12 cellular contexts compared by ENCODE assay signal in the genomic region with DNA sequence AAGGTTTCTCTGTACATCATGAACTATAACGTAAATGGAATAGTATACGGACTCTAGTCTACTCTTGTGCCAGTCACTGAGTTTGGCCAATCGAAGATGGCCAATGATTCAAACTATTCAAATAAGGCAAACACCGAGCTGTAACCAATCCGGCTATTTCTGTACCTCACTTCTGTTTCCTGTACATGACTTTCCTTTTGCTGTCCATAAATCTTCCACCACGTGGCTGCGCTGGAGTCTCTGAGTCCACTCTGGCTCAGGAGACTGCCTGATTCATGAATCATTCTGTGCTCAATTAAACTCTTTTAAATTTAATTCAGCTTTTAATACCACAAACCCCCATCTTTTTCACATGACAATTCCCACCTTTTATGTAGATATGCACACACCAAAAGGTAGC. TPM values are rescaled to one million over a fixed set of nuclear protein-coding genes. Genes with fewer than 3 reads are reported as not detected.
DNase-seq lines count a peak whose midpoint lies in the region; ATAC-seq, FAIRE-seq and TF ChIP-seq lines count a peak whose summit lies in the region.
"Had no signal": no experiment of that assay in that cellular context is flagged by ENCODE, and none has a peak within 500 bp of the region (broad histone marks: within the 10 kb centered on the region; RNA-seq: fewer than 3 reads in every experiment).

No MANE protein-coding gene starts in this region.

- peaks cover 38% of the 10 kb centered on the region for H3K4me1 Mint-ChIP-seq in activated naive CD4-positive, alpha-beta T cell treated with anti-CD3 and anti-CD28 coated beads, Interleukin-2, amount 10 ng/mL, durations not matched to agents 7 days and 5 days

- no peaks in the 10 kb centered on the region for H3K79me2 ChIP-seq in endothelial cell of umbilical vein (ENCODE audit: control insufficient read depth, insufficient read depth, low read length)

- no peaks in the 10 kb centered on the region for H3K9me1 ChIP-seq in endothelial cell of umbilical vein (replicated peaks; ENCODE audit: control insufficient read depth, extremely low read depth, insufficient read depth, low read length)

- ATAC-seq in upper lobe of right lung: peak; percentile 13
- ATAC-seq in HG03342 (IDR thresholded peaks at IDR 0.05; ENCODE audit: unreplicated experiment): no peak
- ATAC-seq in HG02642 (IDR thresholded peaks at IDR 0.05; ENCODE audit: poor library complexity, unreplicated experiment): no peak

- no peak overlapping the region for H3K9ac ChIP-seq in endothelial cell of umbilical vein (replicated peaks; ENCODE audit: extremely low read depth, insufficient read depth, low read length)

- H3K27ac ChIP-seq in Peyer's patch (peak overlapping the region in 3 of 4 donors; percentile 6 to 61 (median 56)), endothelial cell of umbilical vein (ENCODE audit: insufficient read depth, low read depth, low read length) (no peak overlapping the region), upper lobe of right lung (peak overlapping the region; percentile 48)
- H3K27ac ChIP-seq: cardiac muscle cell, SK-N-MC had no signal

- no peak overlapping the region for H2AFZ ChIP-seq in endothelial cell of umbilical vein (ENCODE audit: low read depth, low read length)

- H3K4me2 ChIP-seq in endothelial cell of umbilical vein (ENCODE audit: insufficient read depth, low read length): no peak overlapping the region

- H3K36me3 Mint-ChIP-seq in activated naive CD4-positive, alpha-beta T cell treated with anti-CD3 and anti-CD28 coated beads, Interleukin-2, amount 10 ng/mL, durations not matched to agents 7 days and 5 days: peaks cover 47% of the 10 kb centered on the region

- H3K4me3 Mint-ChIP-seq in activated naive CD4-positive, alpha-beta T cell treated with anti-CD3 and anti-CD28 coated beads, Interleukin-2, amount 10 ng/mL, durations not matched to agents 7 days and 5 days: peak overlapping the region; percentile 22

- peaks cover 3% of the 10 kb centered on the region for H3K9me3 Mint-ChIP-seq in activated naive CD4-positive, alpha-beta T cell treated with anti-CD3 and anti-CD28 coated beads, Interleukin-2, amount 10 ng/mL, durations not matched to agents 7 days and 5 days

- peaks cover 0 to 5% (median 0%) of the 10 kb centered on the region in 3 donors for H3K36me3 ChIP-seq in Peyer's patch
- H3K36me3 ChIP-seq in endothelial cell of umbilical vein (ENCODE audit: control insufficient read depth in 2 of 2, extremely low read depth in 1 of 2, insufficient read depth in 2 of 2, low read length in 2 of 2): no peaks in the 10 kb centered on the region
- H3K36me3 ChIP-seq in upper lobe of right lung: no peaks in the 10 kb centered on the region
- H3K36me3 ChIP-seq: BE2C, cardiac muscle cell, HAP-1 had no signal

- no peaks in the 10 kb centered on the region for H4K20me1 ChIP-seq in endothelial cell of umbilical vein (replicated peaks; ENCODE audit: control insufficient read depth, extremely low read depth, insufficient read depth, low read length)

- TF ChIP-seq CTCF in Peyer's patch (IDR thresholded peaks at IDR 0.05) (no peak), endothelial cell of umbilical vein (IDR thresholded peaks at IDR 0.05; ENCODE audit: extremely low read depth in 1 of 2, insufficient read depth in 1 of 2, low read depth in 1 of 2, low read length in 2 of 2) (no peak), upper lobe of right lung (IDR thresholded peaks at IDR 0.05) (no peak)

- H3K27me3 ChIP-seq in Peyer's patch: no peaks in the 10 kb centered on the region
- peaks cover 0 to 3% of the 10 kb centered on the region in 2 experiments for H3K27me3 ChIP-seq in endothelial cell of umbilical vein (ENCODE audit: control insufficient read depth in 2 of 2, insufficient read depth in 2 of 2, low read length in 2 of 2)
- no peaks in the 10 kb centered on the region for H3K27me3 ChIP-seq in upper lobe of right lung

- POLR2A ChIA-PET in endothelial cell of umbilical vein (lab: Charles Lee): no interaction called here

- no TSS peak for BruUV-seq in endothelial cell of umbilical vein (replicated peaks; lab: Mats Ljungman, UMichigan)

- no peaks in the 10 kb centered on the region for H3K9me3 ChIP-seq in Peyer's patch
- no peaks in the 10 kb centered on the region for H3K9me3 ChIP-seq in endothelial cell of umbilical vein (replicated peaks; ENCODE audit: control insufficient read depth, insufficient read depth, low read length)
- no peaks in the 10 kb centered on the region for H3K9me3 ChIP-seq in upper lobe of right lung
- H3K9me3 ChIP-seq: BE2C, HAP-1 had no signal

- dilution Hi-C loops in endothelial cell of umbilical vein (cut with MboI; ENCODE audit: extremely low pct_ligation_motif_present, low sequenced_read_pairs): no loop called here

- H3K27ac Mint-ChIP-seq in activated naive CD4-positive, alpha-beta T cell treated with anti-CD3 and anti-CD28 coated beads, Interleukin-2, amount 10 ng/mL, durations not matched to agents 7 days and 5 days: no peak overlapping the region

- FAIRE-seq in endothelial cell of umbilical vein (lab: Jason Lieb, UNC): no peak

- intact Hi-C loops in endothelial cell of umbilical vein (cut with micrococcal nuclease) (no loop called here), upper lobe of right lung (cut with DNase I) (no loop called here)

- TF ChIP-seq POLR2A in Peyer's patch (IDR thresholded peaks at IDR 0.05) (no peak), endothelial cell of umbilical vein (IDR thresholded peaks at IDR 0.05; ENCODE audit: low read depth, low read length) (no peak)

- peaks cover 0 to 7% (median 2%) of the 10 kb centered on the region in 4 donors for H3K4me1 ChIP-seq in Peyer's patch
- H3K4me1 ChIP-seq in endothelial cell of umbilical vein (ENCODE audit: control insufficient read depth, extremely low read depth, insufficient read depth, low read length): peaks cover 22% of the 10 kb centered on the region
- peaks cover 23% of the 10 kb centered on the region for H3K4me1 ChIP-seq in upper lobe of right lung
- H3K4me1 ChIP-seq: BE2C, HAP-1 had no signal

- DNase-seq in activated naive CD4-positive, alpha-beta T cell treated with anti-CD3 and anti-CD28 coated beads, Interleukin-2, amount 10 ng/mL, durations not matched to agents 7 days and 5 days: no peak
- DNase-seq in activated naive CD4-positive, alpha-beta T cell treated with anti-CD3 and anti-CD28 coated beads, Interleukin-2, amount 50 U/mL, for 16 hours: no peak
- DNase-seq in Peyer's patch: no peak
- peak; percentile 70 for DNase-seq in endothelial cell of umbilical vein (ENCODE audit: low read depth, low spot score)
- DNase-seq in upper lobe of right lung: no peak
- DNase-seq in NCI-H748 (lab: John Stamatoyannopoulos, UW; ENCODE audit: unreplicated experiment): no peak
- DNase-seq: BE2C had no signal

- no peaks in the 10 kb centered on the region for H3K27me3 Mint-ChIP-seq in activated naive CD4-positive, alpha-beta T cell treated with anti-CD3 and anti-CD28 coated beads, Interleukin-2, amount 10 ng/mL, durations not matched to agents 7 days and 5 days

- H3K4me3 ChIP-seq in Peyer's patch (no peak overlapping the region), endothelial cell of umbilical vein (replicated peaks in 1 of 3; ENCODE audit: insufficient read depth in 1 of 3, low read depth in 1 of 3, low read length in 3 of 3) (no peak overlapping the region), upper lobe of right lung (no peak overlapping the region)
- H3K4me3 ChIP-seq: cardiac muscle cell, HAP-1, SK-N-MC had no signal

- CTCF ChIA-PET in activated naive CD4-positive, alpha-beta T cell treated with anti-CD3 and anti-CD28 coated beads, Interleukin-2, amount 10 ng/mL, durations not matched to agents 7 days and 5 days (lab: Charles Lee): interaction anchor here (0.8 to 4.0 kb wide), 10 partner anchors 9 to 69 kb away, joined by 3 to 30 read pairs (median 4); no protein-coding TSS in a partner anchor
- CTCF ChIA-PET in endothelial cell of umbilical vein (lab: Charles Lee): interaction anchor here (0.9 to 2.3 kb wide), 17 partner anchors 11 to 128 kb away, joined by 3 to 35 read pairs (median 4); a partner anchor contains a TSS

RNA-seq across cellular contexts. Expression of a gene that starts 1.5 kb away (rescaled TPM):
- total RNA-seq in Peyer's patch (10 to 100 TPM in 3 of 4 donors, 1 to 10 TPM in 1; 7.5 to 83.3 (median 14.4) TPM), endothelial cell of umbilical vein (0.35 and 0.39 TPM in 2 replicates), upper lobe of right lung (87.9 TPM)
- polyA plus RNA-seq in endothelial cell of umbilical vein: 0.04 TPM in 1 of 2 replicates, not detected in the other
- polyA plus RNA-seq in endothelial cell of umbilical vein (2011; cell fraction: cytosol; rRNA removed): not detected in 2 replicates
- 0.10 and 0.37 TPM in 2 replicates for polyA plus RNA-seq in endothelial cell of umbilical vein (2011; cell fraction: nucleus; rRNA removed)
- 0.18 TPM in 1 of 2 replicates, not detected in the other for polyA plus RNA-seq in endothelial cell of umbilical vein (2012)
- polyA minus RNA-seq in endothelial cell of umbilical vein: 0.17 TPM in 1 of 2 replicates, not detected in the other
- polyA minus RNA-seq in endothelial cell of umbilical vein (2011; cell fraction: cytosol; rRNA and poly(A)+ RNA removed): not detected
- polyA minus RNA-seq in endothelial cell of umbilical vein (2011; cell fraction: nucleus; rRNA and poly(A)+ RNA removed): 0.14 TPM in 1 of 2 replicates, not detected in the other
- total RNA-seq: cardiac muscle cell had no signal
- polyA plus RNA-seq: cardiac muscle cell had no signal

RNA-seq across cellular contexts. Expression of a gene that starts 25.9 kb away (rescaled TPM):
- total RNA-seq in Peyer's patch: 10 to 100 TPM in 1 of 4 donors, 1 to 10 TPM in 2, under 1 TPM in 1; 0.83 to 15.4 (median 7.8) TPM
- 7.0 and 7.1 TPM in 2 replicates for total RNA-seq in endothelial cell of umbilical vein
- 2.5 TPM in 2 replicates for polyA plus RNA-seq in endothelial cell of umbilical vein
- polyA plus RNA-seq in endothelial cell of umbilical vein (2011; cell fraction: cytosol; rRNA removed): 2.2 and 2.4 TPM in 2 replicates
- polyA plus RNA-seq in endothelial cell of umbilical vein (2011; cell fraction: nucleus; rRNA removed): 2.4 and 2.6 TPM in 2 replicates
- 4.5 and 4.9 TPM in 2 replicates for polyA plus RNA-seq in endothelial cell of umbilical vein (2012)
- 7.3 and 10.2 TPM in 2 replicates for polyA minus RNA-seq in endothelial cell of umbilical vein
- polyA minus RNA-seq in endothelial cell of umbilical vein (2011; cell fraction: cytosol; rRNA and poly(A)+ RNA removed): 2.7 TPM
- 2.0 and 2.5 TPM in 2 replicates for polyA minus RNA-seq in endothelial cell of umbilical vein (2011; cell fraction: nucleus; rRNA and poly(A)+ RNA removed)
- 11.8 TPM for total RNA-seq in upper lobe of right lung

RNA-seq across cellular contexts. Expression of a gene that starts 37.8 kb away (rescaled TPM):
- total RNA-seq in Peyer's patch: 10 to 100 TPM; 21.0 to 32.4 (median 22.3) TPM
- total RNA-seq in endothelial cell of umbilical vein: 37.1 and 49.5 TPM in 2 replicates
- 16.5 and 21.0 TPM in 2 replicates for polyA plus RNA-seq in endothelial cell of umbilical vein
- 18.9 and 19.6 TPM in 2 replicates for polyA plus RNA-seq in endothelial cell of umbilical vein (2011; cell fraction: cytosol; rRNA removed)
- polyA plus RNA-seq in endothelial cell of umbilical vein (2011; cell fraction: nucleus; rRNA removed): 36.2 and 38.7 TPM in 2 replicates
- polyA plus RNA-seq in endothelial cell of umbilical vein (2012): 36.1 and 42.0 TPM in 2 replicates
- 25.2 and 32.8 TPM in 2 replicates for polyA minus RNA-seq in endothelial cell of umbilical vein
- polyA minus RNA-seq in endothelial cell of umbilical vein (2011; cell fraction: cytosol; rRNA and poly(A)+ RNA removed): 20.5 TPM
- 15.4 and 18.5 TPM in 2 replicates for polyA minus RNA-seq in endothelial cell of umbilical vein (2011; cell fraction: nucleus; rRNA and poly(A)+ RNA removed)
- total RNA-seq in upper lobe of right lung: 119 TPM
- total RNA-seq: cardiac muscle cell had no signal

RNA-seq across cellular contexts. Expression of a gene that starts 49.9 kb away (rescaled TPM):
- under 1 TPM in 2 of 4 donors, not detected in 2; 0.13 to 0.38 TPM for total RNA-seq in Peyer's patch
- not detected in 2 replicates for total RNA-seq in endothelial cell of umbilical vein
- polyA plus RNA-seq in endothelial cell of umbilical vein: not detected in 2 replicates
- polyA plus RNA-seq in endothelial cell of umbilical vein (2011; cell fraction: cytosol; rRNA removed): not detected in 2 replicates
- not detected in 2 replicates for polyA plus RNA-seq in endothelial cell of umbilical vein (2011; cell fraction: nucleus; rRNA removed)
- not detected in 2 replicates for polyA plus RNA-seq in endothelial cell of umbilical vein (2012)
- not detected in 2 replicates for polyA minus RNA-seq in endothelial cell of umbilical vein
- not detected for polyA minus RNA-seq in endothelial cell of umbilical vein (2011; cell fraction: cytosol; rRNA and poly(A)+ RNA removed)
- not detected in 2 replicates for polyA minus RNA-seq in endothelial cell of umbilical vein (2011; cell fraction: nucleus; rRNA and poly(A)+ RNA removed)
- total RNA-seq in upper lobe of right lung: 2.5 TPM
